In genomic region chr2:162074579-162074922, GRCh38 we compare ENCODE assay signal across 9 cellular contexts. TPM values are rescaled to one million over a fixed set of nuclear protein-coding genes. Genes with fewer than 3 reads are reported as not detected.
DNase-seq lines count a peak whose midpoint lies in the region; ATAC-seq, FAIRE-seq and TF ChIP-seq lines count a peak whose summit lies in the region.
"Had no signal": no experiment of that assay in that cellular context is flagged by ENCODE, and none has a peak within 500 bp of the region (broad histone marks: within the 10 kb centered on the region; RNA-seq: fewer than 3 reads in every experiment).

No MANE protein-coding gene starts in this region.

- H3K9ac ChIP-seq in astrocyte (ENCODE audit: low read length), result peak overlapping the region; percentile 65
- peak overlapping the region; percentile 98 for H3K9ac ChIP-seq in mesenchymal stem cell (ENCODE audit: low read length)

- H4K8ac ChIP-seq in mesenchymal stem cell (ENCODE audit: low read length), result no peak overlapping the region

- peaks cover 54% of the 10 kb centered on the region for H3K4me1 Mint-ChIP-seq in stimulated activated naive CD8-positive, alpha-beta T cell treated with anti-CD3 and anti-CD28 coated beads, Interleukin-15, Interleukin-2, amounts not matched to agents 100 ng/mL and 50 ng/mL, for 24 hours (ENCODE audit: low read depth)
- peaks cover 45% of the 10 kb centered on the region for H3K4me1 Mint-ChIP-seq in astrocyte (ENCODE audit: low read depth, unreplicated experiment)

- peaks cover 5% of the 10 kb centered on the region for H3K27me3 Mint-ChIP-seq in stimulated activated naive CD8-positive, alpha-beta T cell treated with anti-CD3 and anti-CD28 coated beads, Interleukin-15, Interleukin-2, amounts not matched to agents 100 ng/mL and 50 ng/mL, for 24 hours
- peaks cover 2% of the 10 kb centered on the region for H3K27me3 Mint-ChIP-seq in astrocyte (ENCODE audit: low read depth, unreplicated experiment)

- H3K23ac ChIP-seq in mesenchymal stem cell (ENCODE audit: low read length in 2 of 2), result no peak overlapping the region

- 70% methylated on average over 1 of the region's 2 CpGs for WGBS in mesenchymal stem cell

- peaks cover 15% of the 10 kb centered on the region for H3K9me3 Mint-ChIP-seq in stimulated activated naive CD8-positive, alpha-beta T cell treated with anti-CD3 and anti-CD28 coated beads, Interleukin-15, Interleukin-2, amounts not matched to agents 100 ng/mL and 50 ng/mL, for 24 hours
- H3K9me3 Mint-ChIP-seq in astrocyte (ENCODE audit: unreplicated experiment), result peaks cover 15% of the 10 kb centered on the region

- peak overlapping the region; percentile 86 for H2AFZ ChIP-seq in astrocyte (ENCODE audit: low read depth, low read length)
- H2AFZ ChIP-seq in mesenchymal stem cell (ENCODE audit: low read depth, low read length), result no peak overlapping the region

- ATAC-seq in stimulated activated naive CD8-positive, alpha-beta T cell treated with anti-CD3 and anti-CD28 coated beads, Interleukin-15, Interleukin-2, amounts not matched to agents 100 U/mL and 50 U/mL, for 24 hours, result no peak
- no peak for ATAC-seq in HG03196 (IDR thresholded peaks at IDR 0.05; ENCODE audit: unreplicated experiment)

- H3K36me3 ChIP-seq in astrocyte (ENCODE audit: insufficient read depth, low read length) (no peaks in the 10 kb centered on the region), mesenchymal stem cell (ENCODE audit: control insufficient read depth in 1 of 2, insufficient read depth in 2 of 2, low read depth in 1 of 2, low read length in 2 of 2) (peaks cover 0 to 52% of the 10 kb centered on the region in 2 experiments), vagina (no peaks in the 10 kb centered on the region)

- no peak overlapping the region for H3K4ac ChIP-seq in mesenchymal stem cell (ENCODE audit: low read depth in 1 of 2, low read length in 2 of 2)

- H4K20me1 ChIP-seq in astrocyte (ENCODE audit: insufficient read depth, low read length), result no peaks in the 10 kb centered on the region

- peak overlapping the region; percentile 92 for H3K4me3 Mint-ChIP-seq in stimulated activated naive CD8-positive, alpha-beta T cell treated with anti-CD3 and anti-CD28 coated beads, Interleukin-15, Interleukin-2, amounts not matched to agents 100 ng/mL and 50 ng/mL, for 24 hours
- H3K4me3 Mint-ChIP-seq in astrocyte (ENCODE audit: unreplicated experiment), result peak overlapping the region; percentile 83

- no peak for TF ChIP-seq CTCF in astrocyte (IDR thresholded peaks at IDR 0.05; ENCODE audit: insufficient read depth, low read depth, low read length)
- no peak for TF ChIP-seq CTCF in vagina (IDR thresholded peaks at IDR 0.05)

- no peak overlapping the region for H2BK15ac ChIP-seq in mesenchymal stem cell (ENCODE audit: low read depth, poor library complexity, severe bottlenecking)

- no peak overlapping the region for H2BK120ac ChIP-seq in mesenchymal stem cell (ENCODE audit: low read depth, low read length)

- no peak for TF ChIP-seq POLR2A in vagina (IDR thresholded peaks at IDR 0.05)

- H3K4me3 ChIP-seq in astrocyte (ENCODE audit: insufficient read depth, low read depth, low read length) (peak overlapping the region; percentile 56), mesenchymal stem cell (ENCODE audit: insufficient read depth in 1 of 2, low read depth in 1 of 2, low read length in 2 of 2) (peak overlapping the region in 1 of 2 experiments; percentile 91), vagina (peak overlapping the region; percentile 56 to 64)

- H3K27ac ChIP-seq in astrocyte (ENCODE audit: low read depth, low read length), result no peak overlapping the region
- no peak overlapping the region for H3K27ac ChIP-seq in mesenchymal stem cell (ENCODE audit: low read length, poor library complexity, severe bottlenecking)
- peak overlapping the region; percentile 61 for H3K27ac ChIP-seq in vagina

- H3K14ac ChIP-seq in mesenchymal stem cell (ENCODE audit: low read length in 2 of 2), result no peak overlapping the region

- FAIRE-seq in astrocyte (lab: Jason Lieb, UNC), result no peak

- intact Hi-C loops in vagina (cut with DNase I), result no loop called here

- peak overlapping the region; percentile 76 for H3K27ac Mint-ChIP-seq in stimulated activated naive CD8-positive, alpha-beta T cell treated with anti-CD3 and anti-CD28 coated beads, Interleukin-15, Interleukin-2, amounts not matched to agents 100 ng/mL and 50 ng/mL, for 24 hours
- H3K27ac Mint-ChIP-seq in astrocyte (ENCODE audit: unreplicated experiment), result peak overlapping the region; percentile 23

- no peak overlapping the region for H4K91ac ChIP-seq in mesenchymal stem cell (ENCODE audit: low read length)

- H3K18ac ChIP-seq in mesenchymal stem cell (ENCODE audit: low read depth in 1 of 2, low read length in 2 of 2), result no peak overlapping the region

- DNase-seq in stimulated activated naive CD8-positive, alpha-beta T cell treated with anti-CD3 and anti-CD28 coated beads, Interleukin-15, Interleukin-2, amounts not matched to agents 100 U/mL and 50 U/mL, for 24 hours, result no peak
- DNase-seq in astrocyte (ENCODE audit: low read depth) (no peak), mesenchymal stem cell (no peak), vagina (ENCODE audit: extremely low spot score in 2 of 2) (no peak), pons (ENCODE audit: low spot score) (no peak)
- DNase-seq in activated effector memory CD4-positive, alpha-beta T cell treated with Interleukin-2 at 50 U/mL for 16 hours, result no peak
- DNase-seq: NCI-H524 treated with DMSO at 0.1 percent for 48 hours had no signal

- H2BK5ac ChIP-seq in mesenchymal stem cell (ENCODE audit: low read depth, low read length, poor library complexity, severe bottlenecking), result no peak overlapping the region

- H3K4me1 ChIP-seq in astrocyte (ENCODE audit: insufficient read depth, low read length) (peaks cover 22% of the 10 kb centered on the region), mesenchymal stem cell (ENCODE audit: control insufficient read depth, insufficient read depth, low read depth, low read length) (peaks cover 19% of the 10 kb centered on the region), vagina (peaks cover 4% of the 10 kb centered on the region)

- H3K36me3 Mint-ChIP-seq in stimulated activated naive CD8-positive, alpha-beta T cell treated with anti-CD3 and anti-CD28 coated beads, Interleukin-15, Interleukin-2, amounts not matched to agents 100 ng/mL and 50 ng/mL, for 24 hours (ENCODE audit: low read depth), result peaks cover 19% of the 10 kb centered on the region
- peaks cover 4% of the 10 kb centered on the region for H3K36me3 Mint-ChIP-seq in astrocyte (ENCODE audit: low read depth, unreplicated experiment)

- H3K4me2 ChIP-seq in astrocyte (ENCODE audit: low read length) (peak overlapping the region; percentile 90), mesenchymal stem cell (ENCODE audit: low read length, poor library complexity, severe bottlenecking) (peak overlapping the region; percentile 91)

- H2BK12ac ChIP-seq in mesenchymal stem cell (ENCODE audit: low read length in 2 of 2), result peak overlapping the region in 1 of 2 experiments; percentile 74

- H3K9me3 ChIP-seq in astrocyte (ENCODE audit: insufficient read depth, low read depth, low read length) (no peaks in the 10 kb centered on the region), mesenchymal stem cell (ENCODE audit: control insufficient read depth, low read length) (peaks cover 29% of the 10 kb centered on the region), vagina (no peaks in the 10 kb centered on the region)

- H3K27me3 ChIP-seq in astrocyte (ENCODE audit: insufficient read depth, low read length), result no peaks in the 10 kb centered on the region
- H3K27me3 ChIP-seq in mesenchymal stem cell (ENCODE audit: control insufficient read depth in 1 of 2, insufficient read depth in 1 of 2, low read length in 2 of 2), result no peaks in the 10 kb centered on the region
- H3K27me3 ChIP-seq in vagina, result no peaks in the 10 kb centered on the region

- H3K79me1 ChIP-seq in mesenchymal stem cell (replicated peaks; ENCODE audit: low read length, poor library complexity, severe bottlenecking), result no peaks in the 10 kb centered on the region

- H2AK5ac ChIP-seq in mesenchymal stem cell (ENCODE audit: low read length, severe bottlenecking), result no peak overlapping the region

- no peaks in the 10 kb centered on the region for H3K79me2 ChIP-seq in astrocyte (ENCODE audit: insufficient read depth, low read length)

RNA-seq across cellular contexts. Expression of gene DPP4, which starts 0.5 kb away (rescaled TPM):
- total RNA-seq in astrocyte, result 5.3 and 6.7 TPM in 2 replicates
- polyA plus RNA-seq in mesenchymal stem cell (2013, experiment 1 of 2), result 80.0 TPM
- polyA plus RNA-seq in mesenchymal stem cell (2013, experiment 2 of 2), result 82.7 TPM
- 15.5 TPM for total RNA-seq in vagina
